ENCODE assay signal across 12 cellular contexts in genomic region chr2:55875434-55876135, GRCh38. TPM values are rescaled to one million over a fixed set of nuclear protein-coding genes. Genes with fewer than 3 reads are reported as not detected.
DNase-seq lines count a peak whose midpoint lies in the region; ATAC-seq, FAIRE-seq and TF ChIP-seq lines count a peak whose summit lies in the region.
"Had no signal": no experiment of that assay in that cellular context is flagged by ENCODE, and none has a peak within 500 bp of the region (broad histone marks: within the 10 kb centered on the region; RNA-seq: fewer than 3 reads in every experiment).

No MANE protein-coding gene starts in this region.

- H3K4me2 ChIP-seq in OCI-LY3 (ENCODE audit: low read length): peak overlapping the region; percentile 70

- peak overlapping the region; percentile 32; the same call in 1 of the 2 replicates for H3K9ac ChIP-seq in OCI-LY3 (ENCODE audit: low read length)

- no peak for TF ChIP-seq POLR2A in GM12892 (IDR thresholded peaks at IDR 0.05; ENCODE audit: low read depth, low read length)

- H3K4me1 ChIP-seq in OCI-LY3 (ENCODE audit: low read length): peaks cover 44% of the 10 kb centered on the region
- H3K4me1 ChIP-seq: left lung had no signal

- no peaks in the 10 kb centered on the region for H3K9me3 ChIP-seq in OCI-LY3 (ENCODE audit: insufficient read depth, low read length)
- H3K9me3 ChIP-seq: left lung had no signal

- H3K4me3 Mint-ChIP-seq in mesothelial cell of epicardium: no peak overlapping the region

- no peaks in the 10 kb centered on the region for H3K27me3 ChIP-seq in OCI-LY3 (ENCODE audit: low read depth, low read length)
- H3K27me3 ChIP-seq: left lung had no signal

- peaks cover 16% of the 10 kb centered on the region for H3K36me3 Mint-ChIP-seq in mesothelial cell of epicardium

- peak overlapping the region; percentile 48 for H3K4me3 ChIP-seq in OCI-LY3 (ENCODE audit: low read length)
- H3K4me3 ChIP-seq: left lung had no signal

- DNase-seq in GM12892 (ENCODE audit: insufficient read length) (no peak), left ventricle myocardium superior (no peak), NCI-H1048 (lab: John Stamatoyannopoulos, UW) (no peak), mesothelial cell of epicardium (ENCODE audit: low spot score in 2 of 2, unreplicated experiment in 2 of 2) (no peak), GM03348 (ENCODE audit: low spot score) (no peak)
- DNase-seq: left lung, NCI-H1417 treated with DMSO at 0.1 percent for 48 hours had no signal

- intact Hi-C loops in left ventricle myocardium superior (cut with micrococcal nuclease): no loop called here

- FAIRE-seq in GM12892 (lab: Jason Lieb, UNC): peak; percentile 90
- FAIRE-seq: bronchial epithelial cell had no signal

- no peak overlapping the region for H3K27ac Mint-ChIP-seq in mesothelial cell of epicardium
- H3K27ac Mint-ChIP-seq: progenitor cell of endocrine pancreas had no signal

- 0 out of 2 replicates have a peak overlapping the region, but pooled peaks have one; percentile 3 for H2AFZ ChIP-seq in OCI-LY3 (ENCODE audit: low read depth, low read length)

- ATAC-seq in HG02588 (IDR thresholded peaks at IDR 0.05; ENCODE audit: unreplicated experiment) (peak; percentile 68), left ventricle myocardium superior (peak; percentile 48), HG03460 (IDR thresholded peaks at IDR 0.05; ENCODE audit: unreplicated experiment) (no peak)
- ATAC-seq: left lung had no signal

- H3K9me3 Mint-ChIP-seq in mesothelial cell of epicardium: no peaks in the 10 kb centered on the region

- H3K36me3 ChIP-seq in OCI-LY3 (replicated peaks; ENCODE audit: low read depth, low read length): no peaks in the 10 kb centered on the region

- H3K27me3 Mint-ChIP-seq in mesothelial cell of epicardium (ENCODE audit: low read depth): no peaks in the 10 kb centered on the region
- H3K27me3 Mint-ChIP-seq: progenitor cell of endocrine pancreas had no signal

- TF ChIP-seq CTCF in OCI-LY3 (IDR thresholded peaks at IDR 0.05; ENCODE audit: low read depth, low read length) (no peak), mesothelial cell of epicardium (IDR thresholded peaks at IDR 0.05; ENCODE audit: unreplicated experiment) (no peak)

- peaks cover 6% of the 10 kb centered on the region for H3K4me1 Mint-ChIP-seq in mesothelial cell of epicardium

- H4K20me1 ChIP-seq in OCI-LY3 (ENCODE audit: insufficient read depth, low read length): no peaks in the 10 kb centered on the region

- no peaks in the 10 kb centered on the region for H3K79me2 ChIP-seq in OCI-LY3 (ENCODE audit: low read length)

- peak overlapping the region; percentile 78 for H3K27ac ChIP-seq in OCI-LY3 (ENCODE audit: low read length)
- H3K27ac ChIP-seq: left lung had no signal

RNA-seq across cellular contexts. Expression of gene EFEMP1, which starts 48.0 kb away (rescaled TPM):
- polyA plus RNA-seq in GM12892 (2012; ENCODE audit: missing spikeins): not detected
- total RNA-seq in left ventricle myocardium superior (50.7 TPM), mesothelial cell of epicardium (38.1 to 42.8 TPM (median 41.6 TPM) in 3 replicates)
